In genomic region chr5:84255318-84255717, GRCh38 we compare ENCODE assay signal across 8 cellular contexts.
A peak's percentile ranks its signal among the peaks of the same experiment; 100 is the strongest.
DNase-seq lines count a peak whose midpoint lies in the region; ATAC-seq and TF ChIP-seq lines count a peak whose summit lies in the region.
"Had no signal": no experiment of that assay in that cellular context is flagged by ENCODE, and none has a peak within 500 bp of the region (broad histone marks: within the 10 kb centered on the region; RNA-seq: fewer than 3 reads in every experiment).

No MANE protein-coding gene starts in this region.

- H3K4me1 Mint-ChIP-seq in neural crest cell, result no peaks in the 10 kb centered on the region
- H3K4me1 Mint-ChIP-seq: T-helper 17 cell had no signal

- no peak overlapping the region for H3K27ac Mint-ChIP-seq in neural crest cell (ENCODE audit: unreplicated experiment)
- H3K27ac Mint-ChIP-seq: T-helper 17 cell had no signal

- no peaks in the 10 kb centered on the region for H3K36me3 Mint-ChIP-seq in neural crest cell (ENCODE audit: low read depth)

- ATAC-seq in GM21717 (IDR thresholded peaks at IDR 0.05; ENCODE audit: unreplicated experiment) (no peak), omental fat pad (ENCODE audit: low FRiP score) (no peak), HG03095 (IDR thresholded peaks at IDR 0.05; ENCODE audit: unreplicated experiment) (no peak)
- ATAC-seq: T-helper 17 cell had no signal

- DNase-seq in amniotic epithelial cell (ENCODE audit: low read depth), result peak; percentile 40
- DNase-seq in neural crest cell (ENCODE audit: low read depth, low spot score), result no peak
- no peak for DNase-seq in omental fat pad (ENCODE audit: low spot score)
- DNase-seq: T-helper 17 cell had no signal

- no peak overlapping the region for H3K4me3 Mint-ChIP-seq in neural crest cell
- H3K4me3 Mint-ChIP-seq: T-helper 17 cell had no signal

- TF ChIP-seq CTCF in GM12872 (IDR thresholded peaks at IDR 0.05; ENCODE audit: insufficient read depth, low read depth, low read length) (peak; percentile 30; the same call in 1 of the 3 replicates), neural crest cell (conservative IDR thresholded peaks at IDR 0.05) (peak; percentile 52), omental fat pad (IDR thresholded peaks at IDR 0.05) (no peak)

- peak; percentile 23; the same call in 1 of the 2 replicates for TF ChIP-seq RAD21 in Ishikawa (IDR thresholded peaks at IDR 0.05; ENCODE audit: low read depth)

- H3K9me3 Mint-ChIP-seq in neural crest cell, result no peaks in the 10 kb centered on the region

- no peaks in the 10 kb centered on the region for H3K27me3 Mint-ChIP-seq in neural crest cell (ENCODE audit: low read depth)
- H3K27me3 Mint-ChIP-seq: T-helper 17 cell had no signal

- no peak for TF ChIP-seq EP300 in Ishikawa (IDR thresholded peaks at IDR 0.05; ENCODE audit: borderline replicate concordance)

TF ChIP-seq in Ishikawa, 13 proteins besides CTCF, POLR2A, EP300 and RAD21:
- no peak for TF ChIP-seq USF1 (IDR thresholded peaks at IDR 0.05)
- no peak for TF ChIP-seq MAX (IDR thresholded peaks at IDR 0.05)
- TF ChIP-seq REST (IDR thresholded peaks at IDR 0.05; ENCODE audit: low read depth), result no peak
- no peak for TF ChIP-seq TCF12 (IDR thresholded peaks at IDR 0.05; ENCODE audit: low read depth)
- no peak for TF ChIP-seq ZBTB7A (IDR thresholded peaks at IDR 0.05; ENCODE audit: low read depth)
- no peak for TF ChIP-seq TAF1 (IDR thresholded peaks at IDR 0.05; ENCODE audit: low read depth)
- no peak for TF ChIP-seq CEBPB (IDR thresholded peaks at IDR 0.05)
- TF ChIP-seq TEAD4 (IDR thresholded peaks at IDR 0.05), result no peak
- no peak for TF ChIP-seq CREB1 (IDR thresholded peaks at IDR 0.05; ENCODE audit: low read depth)
- no peak for TF ChIP-seq FOXM1 (IDR thresholded peaks at IDR 0.05; ENCODE audit: borderline replicate concordance, low read depth)
- no peak for TF ChIP-seq NFIC (IDR thresholded peaks at IDR 0.05)
- no peak for TF ChIP-seq EGR1 (IDR thresholded peaks at IDR 0.05)

Comparison
In these comparisons a context has a peak if more than half of its experiments do, and no peak if none do; other contexts are left out.
1. CTCF ChIP-seq: peak in GM12872 (single experiment) and neural crest cell (single experiment); none in omental fat pad (0 of 3).